7 cellular contexts compared by ENCODE assay signal in genomic region chr20:35698298-35699126, GRCh38. TPM values are rescaled to one million over a fixed set of nuclear protein-coding genes. Genes with fewer than 3 reads are reported as not detected.
DNase-seq lines count a peak whose midpoint lies in the region; ATAC-seq and TF ChIP-seq lines count a peak whose summit lies in the region.

No MANE protein-coding gene starts in this region.

- intact Hi-C loops in tibial artery (cut with DNase I; ENCODE audit: low total_unique reads), result loop anchor here (10.0 kb wide), 1 partner anchor 234 kb away; no protein-coding TSS in a partner anchor

- H3K9ac ChIP-seq in liver (ENCODE audit: low read depth in 1 of 2, low read length in 2 of 2), result peak overlapping the region; percentile 49 to 68

- H3K4me3 ChIP-seq in HFF-Myc (replicated peaks; ENCODE audit: low read depth, low read length), result peak overlapping the region; percentile 71
- peak overlapping the region; percentile 69 to 87 (median 82) for H3K4me3 ChIP-seq in liver (ENCODE audit: low read depth in 1 of 3, low read length in 3 of 3)
- H3K4me3 ChIP-seq in tibial artery, result peak overlapping the region; percentile 94 to 95

- no peak for TF ChIP-seq RAD21 in liver (IDR thresholded peaks at IDR 0.05)

- H3K27ac ChIP-seq in liver (ENCODE audit: low read depth in 1 of 2, low read length in 2 of 2), result peak overlapping the region; percentile 83 to 86
- H3K27ac ChIP-seq in tibial artery, result peak overlapping the region; percentile 94 to 98

- H3K4me1 ChIP-seq in liver (ENCODE audit: control insufficient read depth in 4 of 4, insufficient read depth in 4 of 4, low read length in 3 of 4) (peaks cover 0 to 36% (median 28%) of the 10 kb centered on the region in 4 donors), tibial artery (peaks cover 0 to 26% (median 17%) of the 10 kb centered on the region in 4 donors)

- TF ChIP-seq CTCF in HFF-Myc (IDR thresholded peaks at IDR 0.05; ENCODE audit: low read depth, low read length, missing control alignments), result no peak
- TF ChIP-seq CTCF in liver (IDR thresholded peaks at IDR 0.05; ENCODE audit: low read depth, low read length, missing input control), result no peak
- no peak for TF ChIP-seq CTCF in tibial artery (IDR thresholded peaks at IDR 0.05)

- H3K9me3 ChIP-seq in liver (ENCODE audit: control insufficient read depth in 4 of 4, low read length in 3 of 4) (no peaks in the 10 kb centered on the region), tibial artery (no peaks in the 10 kb centered on the region)

- DNase-seq in HFF-Myc (ENCODE audit: extremely low read depth, low read depth) (no peak), OCI-M1 (lab: John Stamatoyannopoulos, UW) (peak; percentile 39), cerebellum (ENCODE audit: low spot score) (peak; percentile 15), tibial artery (no peak), SW 1271 (lab: John Stamatoyannopoulos, UW) (no peak)

- WGBS in liver, result 8% methylated on average over 37 of the region's 37 CpGs

- H3K27me3 ChIP-seq in liver (ENCODE audit: control insufficient read depth in 4 of 4, insufficient read depth in 4 of 4, low read length in 3 of 4) (no peaks in the 10 kb centered on the region), tibial artery (no peaks in the 10 kb centered on the region)

- ATAC-seq in GM18498 (IDR thresholded peaks at IDR 0.05; ENCODE audit: unreplicated experiment), result peak; percentile 32

- H3K36me3 ChIP-seq in liver (ENCODE audit: control insufficient read depth in 4 of 4, insufficient read depth in 3 of 4, low read depth in 1 of 4, low read length in 3 of 4) (peaks cover 5 to 16% (median 14%) of the 10 kb centered on the region in 4 donors), tibial artery (peaks cover 26 to 57% (median 33%) of the 10 kb centered on the region in 3 donors)

TF ChIP-seq in liver, 16 proteins besides CTCF, POLR2A, EP300 and RAD21:
- TF ChIP-seq GABPA (IDR thresholded peaks at IDR 0.05 in 1 of 2, conservative IDR thresholded peaks at IDR 0.05 in 1 of 2) (no peak), JUND (IDR thresholded peaks at IDR 0.05) (no peak), SP1 (IDR thresholded peaks at IDR 0.05) (no peak), ZBTB33 (IDR thresholded peaks at IDR 0.05) (no peak), REST (IDR thresholded peaks at IDR 0.05) (no peak), TAF1 (conservative IDR thresholded peaks at IDR 0.05) (no peak), EGR1 (IDR thresholded peaks at IDR 0.05; ENCODE audit: low read depth in 2 of 2) (no peak), ATF3 (IDR thresholded peaks at IDR 0.05) (no peak), FOXA1 (IDR thresholded peaks at IDR 0.05) (no peak), HNF4G (IDR thresholded peaks at IDR 0.05) (no peak), HNF4A (conservative IDR thresholded peaks at IDR 0.05) (no peak), MAX (IDR thresholded peaks at IDR 0.05) (no peak), RXRA (IDR thresholded peaks at IDR 0.05) (no peak), YY1 (IDR thresholded peaks at IDR 0.05) (no peak), NR2F2 (IDR thresholded peaks at IDR 0.05) (no peak), FOXA2 (IDR thresholded peaks at IDR 0.05) (no peak)

RNA-seq across cellular contexts. Expression of gene NFS1, which starts 0.6 kb away (rescaled TPM):
- total RNA-seq in cerebellum (27.2 TPM), liver (10 to 100 TPM; 40.3 to 51.9 TPM)
- polyA plus RNA-seq in liver, result 10 to 100 TPM; 30.1 to 55.2 TPM

RNA-seq across cellular contexts. Expression of gene ROMO1, which starts 0.7 kb away (rescaled TPM):
- total RNA-seq in cerebellum (49.3 TPM), liver (100 to 1,000 TPM in 1 of 2 donors, 10 to 100 TPM in 1; 68.4 to 127 TPM)
- 100 to 1,000 TPM; 167 to 359 TPM for polyA plus RNA-seq in liver

RNA-seq across cellular contexts. Expression of gene CPNE1, which starts 33.8 kb away (rescaled TPM):
- total RNA-seq in cerebellum, result 56.9 TPM
- total RNA-seq in liver, result 10 to 100 TPM; 48.5 to 55.4 TPM
- polyA plus RNA-seq in liver, result 10 to 100 TPM; 25.5 to 52.5 TPM

RNA-seq across cellular contexts. Expression of gene RBM12, which starts 33.8 kb away (rescaled TPM):
- 79.5 TPM for total RNA-seq in cerebellum
- total RNA-seq in liver, result 10 to 100 TPM; 19.7 to 20.0 TPM
- polyA plus RNA-seq in liver, result 10 to 100 TPM in 1 of 2 donors, 1 to 10 TPM in 1; 3.4 to 11.9 TPM

RNA-seq across cellular contexts. Expression of gene RBM39, which starts 43.5 kb away (rescaled TPM):
- 405 TPM for total RNA-seq in cerebellum
- total RNA-seq in liver, result 100 to 1,000 TPM; 209 to 211 TPM
- polyA plus RNA-seq in liver, result 100 to 1,000 TPM in 1 of 2 donors, 10 to 100 TPM in 1; 57.2 to 188 TPM

Comparison
In these comparisons a context has a peak if more than half of its experiments do, and no peak if none do; other contexts are left out.
1. DNase-seq: peak in OCI-M1 (single experiment) and cerebellum (single experiment); none in HFF-Myc (single experiment), tibial artery (0 of 2) and SW 1271 (0 of 2).
2. Peak in every context shown above with its lines, with median percentiles within 50 percentile points of each other: H3K4me3 ChIP-seq.